1 cellular context compared by ENCODE assay signal in genomic region chr1:69711159-69711930, GRCh38.
TF ChIP-seq lines count a peak whose summit lies in the region.

No MANE protein-coding gene starts in this region.

TF ChIP-seq in SK-N-SH treated with all-trans-retinoic acid at 6 μM for 48 hours, 23 proteins besides CTCF, POLR2A, EP300 and RAD21 (continued from another document):
- TF ChIP-seq CSRNP3 (CRISPR knock-in tag; IDR thresholded peaks at IDR 0.05) (no peak), ZFP30 (CRISPR knock-in tag; IDR thresholded peaks at IDR 0.05) (no peak), GLIS3 (CRISPR knock-in tag; IDR thresholded peaks at IDR 0.05) (no peak), SNAI2 (CRISPR knock-in tag; IDR thresholded peaks at IDR 0.05) (no peak), ZC3H10 (CRISPR knock-in tag; IDR thresholded peaks at IDR 0.05) (no peak), ZNF565 (CRISPR knock-in tag; conservative IDR thresholded peaks at IDR 0.05; ENCODE audit: low read depth) (no peak), OSR1 (CRISPR knock-in tag; IDR thresholded peaks at IDR 0.05) (no peak), BACH2 (CRISPR knock-in tag; IDR thresholded peaks at IDR 0.05; ENCODE audit: borderline replicate concordance) (no peak), RARB (CRISPR knock-in tag; IDR thresholded peaks at IDR 0.05) (no peak), TSHZ2 (CRISPR knock-in tag; IDR thresholded peaks at IDR 0.05) (no peak), PATZ1 (CRISPR knock-in tag; IDR thresholded peaks at IDR 0.05; ENCODE audit: borderline replicate concordance) (no peak), PPARA (CRISPR knock-in tag; IDR thresholded peaks at IDR 0.05; ENCODE audit: borderline replicate concordance) (no peak), ARNTL (CRISPR knock-in tag; IDR thresholded peaks at IDR 0.05; ENCODE audit: borderline replicate concordance, low read depth) (no peak), ZNF8 (CRISPR knock-in tag; IDR thresholded peaks at IDR 0.05) (no peak), ISL1 (CRISPR knock-in tag; IDR thresholded peaks at IDR 0.05) (no peak)
